ENCODE assay signal across 15 cellular contexts in the genomic region with DNA sequence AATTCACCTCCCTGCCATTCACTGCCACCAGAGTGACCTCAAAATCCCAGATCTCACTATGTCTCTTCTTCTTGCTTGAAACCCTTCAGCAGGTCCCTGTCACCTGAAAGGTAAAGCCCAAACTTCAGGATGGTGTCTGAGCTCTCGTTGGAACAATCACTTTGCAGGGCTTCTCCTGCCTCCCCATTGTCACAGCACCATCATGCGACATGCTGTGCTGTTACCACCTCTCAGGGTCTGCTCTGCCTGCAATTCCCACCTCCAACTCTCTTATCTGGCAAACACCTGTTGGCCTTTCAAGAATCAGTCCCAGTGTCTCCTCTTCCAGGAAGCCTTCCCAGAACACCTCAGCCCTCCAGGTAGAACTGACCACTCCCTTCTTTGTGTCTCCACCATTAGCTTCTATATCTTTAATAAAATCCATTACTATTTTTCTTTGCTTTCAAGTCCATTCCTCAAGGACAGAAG. TPM values are rescaled to one million over a fixed set of nuclear protein-coding genes. Genes with fewer than 3 reads are reported as not detected.
A peak's percentile ranks its signal among the peaks of the same experiment; 100 is the strongest.
DNase-seq lines count a peak whose midpoint lies in the region; ATAC-seq and TF ChIP-seq lines count a peak whose summit lies in the region.
"Had no signal": no experiment of that assay in that cellular context is flagged by ENCODE, and none has a peak within 500 bp of the region (broad histone marks: within the 10 kb centered on the region; RNA-seq: fewer than 3 reads in every experiment).

No MANE protein-coding gene starts in this region.

- H3K9me3 Mint-ChIP-seq in chondrocyte (ENCODE audit: low read depth) (no peaks in the 10 kb centered on the region), memory B cell (no peaks in the 10 kb centered on the region), nephron progenitor cell (no peaks in the 10 kb centered on the region)
- no peaks in the 10 kb centered on the region for H3K9me3 Mint-ChIP-seq in stimulated activated naive B cell treated with anti-CD40 and anti-IgM and Interleukin-4, amounts not matched to agents 10 μg/mL and 1 μg/mL and 100 μg/mL, for 72 hours
- H3K9me3 Mint-ChIP-seq: CD4-positive, alpha-beta memory T cell had no signal

- ATAC-seq in IMR-90 (ENCODE audit: low read depth) (no peak), memory B cell (ENCODE audit: low read depth) (no peak)
- ATAC-seq in stimulated activated naive B cell treated with anti-CD40 and anti-IgM and Interleukin-4, amounts not matched to agents 10 μg/mL and 1 μg/mL and 100 μg/mL, for 72 hours (replicated peaks) = no peak

- H3K4me3 ChIP-seq in IMR-90 (ENCODE audit: insufficient read depth, low read depth, low read length) = no peak overlapping the region
- H3K4me3 ChIP-seq in testis = no peak overlapping the region

- BruUV-seq in IMR-90 (replicated peaks; lab: Mats Ljungman, UMichigan) = no TSS peak

- H3K18ac ChIP-seq in IMR-90 (ENCODE audit: low read depth, low read length) = peak overlapping the region; percentile 57; the same call in 1 of the 2 replicates

- TF ChIP-seq POLR2A in IMR-90 (IDR thresholded peaks at IDR 0.05; ENCODE audit: low read depth, low read length) = no peak
- TF ChIP-seq POLR2A in testis (IDR thresholded peaks at IDR 0.05) = no peak

- H3K36me3 ChIP-seq in IMR-90 (ENCODE audit: control insufficient read depth, insufficient read depth, low read length) = peaks cover 3% of the 10 kb centered on the region
- no peaks in the 10 kb centered on the region for H3K36me3 ChIP-seq in testis (ENCODE audit: low read depth, missing control alignments)

- TF ChIP-seq CTCF in IMR-90 (conservative IDR thresholded peaks at IDR 0.05; ENCODE audit: low read depth, low read length) (no peak), chondrocyte (IDR thresholded peaks at IDR 0.05) (no peak), testis (IDR thresholded peaks at IDR 0.05) (no peak), nephron progenitor cell (IDR thresholded peaks at IDR 0.05) (no peak)

- peak overlapping the region; percentile 14; the same call in 1 of the 2 replicates for H3K56ac ChIP-seq in IMR-90 (ENCODE audit: extremely low read depth, insufficient read depth, low read length)

- H2BK15ac ChIP-seq in IMR-90 (ENCODE audit: low read depth, low read length) = peak overlapping the region; percentile 97

- H3K4me1 ChIP-seq in IMR-90 (ENCODE audit: control insufficient read depth, insufficient read depth, low read length) (peaks cover 32% of the 10 kb centered on the region), testis (peaks cover 8% of the 10 kb centered on the region)

- peaks cover 7% of the 10 kb centered on the region for H3K36me3 Mint-ChIP-seq in chondrocyte (ENCODE audit: low read depth)
- H3K36me3 Mint-ChIP-seq in memory B cell = peaks cover 37% of the 10 kb centered on the region
- H3K36me3 Mint-ChIP-seq in stimulated activated naive B cell treated with anti-CD40 and anti-IgM and Interleukin-4, amounts not matched to agents 10 μg/mL and 1 μg/mL and 100 μg/mL, for 72 hours = peaks cover 46 to 63% of the 10 kb centered on the region in 2 donors
- no peaks in the 10 kb centered on the region for H3K36me3 Mint-ChIP-seq in nephron progenitor cell (ENCODE audit: low read depth)

- CTCF ChIA-PET in IMR-90 (lab: Yijun Ruan, JAX) = no interaction called here

- no peaks in the 10 kb centered on the region for H3K27me3 Mint-ChIP-seq in chondrocyte (ENCODE audit: low read depth)
- no peaks in the 10 kb centered on the region for H3K27me3 Mint-ChIP-seq in memory B cell
- H3K27me3 Mint-ChIP-seq in stimulated activated naive B cell treated with anti-CD40 and anti-IgM and Interleukin-4, amounts not matched to agents 10 μg/mL and 1 μg/mL and 100 μg/mL, for 72 hours = no peaks in the 10 kb centered on the region
- peaks cover 7% of the 10 kb centered on the region for H3K27me3 Mint-ChIP-seq in nephron progenitor cell (ENCODE audit: low read depth, poor library complexity)
- H3K27me3 Mint-ChIP-seq: CD4-positive, alpha-beta memory T cell had no signal

- peak overlapping the region; percentile 63 for H3K14ac ChIP-seq in IMR-90 (replicated peaks; ENCODE audit: low read depth, low read length)

- in situ Hi-C loops in IMR-90 (cut with MboI; ENCODE audit: low sequenced_read_pairs) = no loop called here

- H3K4me1 Mint-ChIP-seq in chondrocyte (ENCODE audit: low read depth) (peaks cover 54% of the 10 kb centered on the region), memory B cell (no peaks in the 10 kb centered on the region), nephron progenitor cell (peaks cover 4% of the 10 kb centered on the region)
- H3K4me1 Mint-ChIP-seq in stimulated activated naive B cell treated with anti-CD40 and anti-IgM and Interleukin-4, amounts not matched to agents 10 μg/mL and 1 μg/mL and 100 μg/mL, for 72 hours = peaks cover 6 to 13% of the 10 kb centered on the region in 2 donors

- H3K27me3 ChIP-seq in IMR-90 (ENCODE audit: control insufficient read depth, insufficient read depth, low read length) (no peaks in the 10 kb centered on the region), testis (no peaks in the 10 kb centered on the region)

- peak overlapping the region; percentile 44 for H3K27ac ChIP-seq in IMR-90 (ENCODE audit: insufficient read depth, low read length)
- H3K27ac ChIP-seq in testis = no peak overlapping the region

- H3K9me3 ChIP-seq in IMR-90 (ENCODE audit: control insufficient read depth, insufficient read depth, low read length) (no peaks in the 10 kb centered on the region), testis (no peaks in the 10 kb centered on the region)

- peak overlapping the region; percentile 96 for H2BK20ac ChIP-seq in IMR-90 (ENCODE audit: low read depth, low read length)

- peaks cover 0 to 6% of the 10 kb centered on the region in 2 experiments; a peak in 2 of 4 replicates for H3K79me1 ChIP-seq in IMR-90 (ENCODE audit: low read depth in 1 of 2, low read length in 2 of 2)

- peak overlapping the region; percentile 67 for H3K27ac Mint-ChIP-seq in chondrocyte (ENCODE audit: unreplicated experiment)
- peak overlapping the region; percentile 12 for H3K27ac Mint-ChIP-seq in memory B cell
- peak overlapping the region; percentile 48 for H3K27ac Mint-ChIP-seq in stimulated activated naive B cell treated with anti-CD40 and anti-IgM and Interleukin-4, amounts not matched to agents 10 μg/mL and 1 μg/mL and 100 μg/mL, for 72 hours
- H3K27ac Mint-ChIP-seq in nephron progenitor cell = no peak overlapping the region

- peak overlapping the region; percentile 86 for H2AK9ac ChIP-seq in IMR-90 (replicated peaks; ENCODE audit: low read depth, low read length, poor library complexity)

- intact Hi-C loops in IMR-90 (cut with micrococcal nuclease) (loop anchor here (5.0 kb wide), 1 partner anchor 96 kb away; a partner anchor contains a TSS), testis (cut with DNase I; ENCODE audit: low total_unique reads) (no loop called here)

- 44% methylated on average over 1 of the region's 2 CpGs; no CpG with 5 or more reads in 1 of the 2 experiments for WGBS in IMR-90 (ENCODE audit: extremely low coverage in 2 of 2, insufficient read length in 1 of 2), 2 experiments
- WGBS in testis, 2 donors = 96 to 100% methylated on average over 2 of the region's 2 CpGs

- peak overlapping the region; percentile 87 for H3K4ac ChIP-seq in IMR-90 (ENCODE audit: low read depth, low read length)

- POLR2A ChIA-PET in IMR-90 (lab: Charles Lee; ENCODE audit: unreplicated experiment) = no interaction called here

- H4K5ac ChIP-seq in IMR-90 (ENCODE audit: low read depth, low read length) = peak overlapping the region; percentile 28; the same call in 1 of the 2 replicates

- dilution Hi-C loops in IMR-90 (cut with HindIII; ENCODE audit: low sequenced_read_pairs, unreplicated experiment) = no loop called here

- peak overlapping the region; percentile 87 for H4K91ac ChIP-seq in IMR-90 (ENCODE audit: insufficient read depth, low read depth, low read length)

- peak overlapping the region; percentile 64 for H2AFZ ChIP-seq in IMR-90 (replicated peaks; ENCODE audit: low read length, poor library complexity)

- H3K9me1 ChIP-seq in IMR-90 (ENCODE audit: insufficient read depth, low read length) = peaks cover 37% of the 10 kb centered on the region

- no peak overlapping the region for H3K9ac ChIP-seq in IMR-90 (ENCODE audit: low read depth, low read length)

- peak overlapping the region; percentile 61; the same call in 1 of the 2 replicates for H3K4me2 ChIP-seq in IMR-90 (ENCODE audit: low read depth, low read length)

- peak overlapping the region; percentile 97 for H2BK5ac ChIP-seq in IMR-90 (ENCODE audit: low read depth, low read length, poor library complexity, severe bottlenecking)

- H3K23ac ChIP-seq in IMR-90 (ENCODE audit: low read depth, low read length) = peak overlapping the region; percentile 43

- DNase-seq in IMR-90 (no peak), chondrocyte (ENCODE audit: low spot score) (no peak), memory B cell (ENCODE audit: low spot score in 2 of 2) (no peak), testis (no peak), nephron progenitor cell (no peak), midbrain (lab: John Stamatoyannopoulos, UW) (no peak)
- no peak for DNase-seq in stimulated activated naive B cell treated with anti-CD40 and anti-IgM and Interleukin-4, amounts not matched to agents 10 μg/mL and 1 μg/mL and 100 μg/mL, for 72 hours
- DNase-seq: CD4-positive, alpha-beta memory T cell; DND-41; KBM-7; NCI-H1436 treated with DMSO at 0.1 percent for 48 hours; NCI-H2081; NCI-H510A; NCI-H774; RPMI8226 had no signal

- TF ChIP-seq RAD21 in IMR-90 (IDR thresholded peaks at IDR 0.05; ENCODE audit: low read length) = no peak

- H2BK120ac ChIP-seq in IMR-90 (ENCODE audit: low read depth, low read length) = peak overlapping the region; percentile 92

- peak overlapping the region; percentile 14 to 66; a peak in 3 of 4 replicates for H4K8ac ChIP-seq in IMR-90 (ENCODE audit: low read depth in 2 of 2, low read length in 2 of 2)

- no peak overlapping the region for H3K4me3 Mint-ChIP-seq in chondrocyte (ENCODE audit: unreplicated experiment)
- H3K4me3 Mint-ChIP-seq in memory B cell = no peak overlapping the region
- no peak overlapping the region for H3K4me3 Mint-ChIP-seq in stimulated activated naive B cell treated with anti-CD40 and anti-IgM and Interleukin-4, amounts not matched to agents 10 μg/mL and 1 μg/mL and 100 μg/mL, for 72 hours
- H3K4me3 Mint-ChIP-seq in nephron progenitor cell = no peak overlapping the region

- H4K20me1 ChIP-seq in IMR-90 (ENCODE audit: insufficient read depth, low read length) = peaks cover 4% of the 10 kb centered on the region; the same call in 1 of the 2 replicates

- peak overlapping the region; percentile 99 for H2AK5ac ChIP-seq in IMR-90 (ENCODE audit: low read depth, low read length)

TF ChIP-seq in IMR-90, 13 proteins besides CTCF, POLR2A, EP300 and RAD21 (continues in another document):
- TF ChIP-seq RCOR1 (IDR thresholded peaks at IDR 0.05; ENCODE audit: insufficient replicate concordance, low read length) (no peak), MXI1 (IDR thresholded peaks at IDR 0.05; ENCODE audit: borderline replicate concordance, low read depth, low read length) (no peak), CEBPB (IDR thresholded peaks at IDR 0.05; ENCODE audit: low read depth, low read length) (no peak)

RNA-seq across cellular contexts. Expression of a gene that starts 46.2 kb away (rescaled TPM):
- total RNA-seq in IMR-90 (2012; rRNA removed) (31.7 and 43.7 TPM in 2 replicates), chondrocyte (30.3 to 33.5 TPM (median 31.1 TPM) in 3 replicates), testis (1 to 10 TPM; 5.0 to 6.9 TPM)
- polyA plus RNA-seq in IMR-90 (2012; rRNA removed) (13.1 and 16.4 TPM in 2 replicates), testis (ENCODE audit: insufficient read depth, low read depth, low replicate concordance) (15.6 TPM)
- polyA plus RNA-seq in IMR-90 (2012; cell fraction: cytosol; rRNA removed) = 5.4 and 6.4 TPM in 2 replicates
- polyA plus RNA-seq in IMR-90 (2012; cell fraction: nucleus; rRNA removed; ENCODE audit: low replicate concordance) = 5.6 and 13.5 TPM in 2 replicates
